20 cellular contexts compared by ENCODE assay signal in the genomic region with DNA sequence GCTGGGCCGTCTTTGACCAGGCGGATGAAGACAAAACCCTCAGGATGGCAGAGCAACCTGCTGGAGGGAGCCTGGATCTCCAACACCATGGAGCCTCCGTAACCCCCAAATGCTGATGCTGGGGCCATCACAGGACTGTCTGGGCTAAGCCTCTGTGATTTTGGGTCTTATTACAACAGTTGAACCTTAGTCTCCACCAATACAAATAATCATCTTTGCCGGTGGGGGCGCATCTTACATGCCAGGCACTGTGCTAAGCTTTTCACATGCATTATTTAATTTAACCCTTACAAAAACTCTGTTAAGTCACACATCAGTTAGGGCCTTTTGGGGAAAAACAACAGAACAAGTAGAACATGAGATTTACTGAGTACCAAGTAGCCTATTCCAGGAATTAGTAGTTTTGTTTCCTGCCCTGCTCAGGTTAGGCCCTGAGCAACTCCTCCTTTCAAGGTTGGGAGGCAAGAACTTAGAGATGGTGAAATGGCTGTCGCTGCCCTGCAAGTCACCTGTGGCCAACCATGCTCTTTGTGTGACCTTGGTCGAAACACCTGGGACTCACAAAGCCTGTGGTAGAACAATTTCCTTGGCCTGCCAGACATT. TPM values are rescaled to one million over a fixed set of nuclear protein-coding genes. Genes with fewer than 3 reads are reported as not detected.
DNase-seq lines count a peak whose midpoint lies in the region; ATAC-seq and TF ChIP-seq lines count a peak whose summit lies in the region.
"Had no signal": no experiment of that assay in that cellular context is flagged by ENCODE, and none has a peak within 500 bp of the region (broad histone marks: within the 10 kb centered on the region; RNA-seq: fewer than 3 reads in every experiment).

No MANE protein-coding gene starts in this region.

- no peaks in the 10 kb centered on the region for H3K9me3 Mint-ChIP-seq in activated naive CD8-positive, alpha-beta T cell treated with anti-CD3 and anti-CD28 coated beads, Interleukin-2, amount 10 ng/mL, durations not matched to agents 7 days and 5 days
- no peaks in the 10 kb centered on the region for H3K9me3 Mint-ChIP-seq in activated naive CD8-positive, alpha-beta T cell treated with anti-CD3 and anti-CD28 coated beads, Interleukin-2, amount 50 U/mL, for 24 hours
- no peaks in the 10 kb centered on the region for H3K9me3 Mint-ChIP-seq in activated CD8-positive, alpha-beta T cell treated with anti-CD3 and anti-CD28 coated beads for 36 hours
- H3K9me3 Mint-ChIP-seq in stimulated activated effector memory CD8-positive, alpha-beta T cell treated with anti-CD3 and anti-CD28 coated beads, Interleukin-12 subunit alpha, Interleukin-12 subunit beta, amount 100 ng/mL, for 72 hours = no peaks in the 10 kb centered on the region
- H3K9me3 Mint-ChIP-seq in CD4-positive, alpha-beta memory T cell = no peaks in the 10 kb centered on the region

- no peak overlapping the region for H3K4me3 ChIP-seq in CD4-positive, alpha-beta memory T cell (ENCODE audit: low read length in 2 of 2)
- H3K4me3 ChIP-seq: BLaER1 treated with 17β-estradiol and CSF1 and Interleukin-3, amounts not matched to agents 10 nM and 100 nM had no signal

- H3K36me3 Mint-ChIP-seq in activated naive CD8-positive, alpha-beta T cell treated with anti-CD3 and anti-CD28 coated beads, Interleukin-2, amount 10 ng/mL, durations not matched to agents 7 days and 5 days = no peaks in the 10 kb centered on the region
- H3K36me3 Mint-ChIP-seq in activated naive CD8-positive, alpha-beta T cell treated with anti-CD3 and anti-CD28 coated beads, Interleukin-2, amount 50 U/mL, for 24 hours (ENCODE audit: low read depth) = no peaks in the 10 kb centered on the region
- no peaks in the 10 kb centered on the region for H3K36me3 Mint-ChIP-seq in activated CD8-positive, alpha-beta T cell treated with anti-CD3 and anti-CD28 coated beads for 36 hours (ENCODE audit: low read depth)
- H3K36me3 Mint-ChIP-seq in stimulated activated effector memory CD8-positive, alpha-beta T cell treated with anti-CD3 and anti-CD28 coated beads, Interleukin-12 subunit alpha, Interleukin-12 subunit beta, amount 100 ng/mL, for 72 hours = no peaks in the 10 kb centered on the region
- no peaks in the 10 kb centered on the region for H3K36me3 Mint-ChIP-seq in CD4-positive, alpha-beta memory T cell

- H3K4me3 Mint-ChIP-seq in activated naive CD8-positive, alpha-beta T cell treated with anti-CD3 and anti-CD28 coated beads, Interleukin-2, amount 10 ng/mL, durations not matched to agents 7 days and 5 days = peak overlapping the region; percentile 47
- H3K4me3 Mint-ChIP-seq in activated naive CD8-positive, alpha-beta T cell treated with anti-CD3 and anti-CD28 coated beads, Interleukin-2, amount 50 U/mL, for 24 hours = no peak overlapping the region
- H3K4me3 Mint-ChIP-seq in activated CD8-positive, alpha-beta T cell treated with anti-CD3 and anti-CD28 coated beads for 36 hours = no peak overlapping the region
- no peak overlapping the region for H3K4me3 Mint-ChIP-seq in stimulated activated effector memory CD8-positive, alpha-beta T cell treated with anti-CD3 and anti-CD28 coated beads, Interleukin-12 subunit alpha, Interleukin-12 subunit beta, amount 100 ng/mL, for 72 hours
- H3K4me3 Mint-ChIP-seq in CD4-positive, alpha-beta memory T cell = no peak overlapping the region

- H3K4me1 Mint-ChIP-seq in activated naive CD8-positive, alpha-beta T cell treated with anti-CD3 and anti-CD28 coated beads, Interleukin-2, amount 10 ng/mL, durations not matched to agents 7 days and 5 days = peaks cover 41% of the 10 kb centered on the region
- peaks cover 31% of the 10 kb centered on the region for H3K4me1 Mint-ChIP-seq in activated naive CD8-positive, alpha-beta T cell treated with anti-CD3 and anti-CD28 coated beads, Interleukin-2, amount 50 U/mL, for 24 hours
- peaks cover 30% of the 10 kb centered on the region for H3K4me1 Mint-ChIP-seq in activated CD8-positive, alpha-beta T cell treated with anti-CD3 and anti-CD28 coated beads for 36 hours (ENCODE audit: low read depth)
- H3K4me1 Mint-ChIP-seq in stimulated activated effector memory CD8-positive, alpha-beta T cell treated with anti-CD3 and anti-CD28 coated beads, Interleukin-12 subunit alpha, Interleukin-12 subunit beta, amount 100 ng/mL, for 72 hours = peaks cover 36% of the 10 kb centered on the region
- peaks cover 9 to 21% (median 13%) of the 10 kb centered on the region in 4 donors for H3K4me1 Mint-ChIP-seq in CD4-positive, alpha-beta memory T cell

- ATAC-seq in activated CD4-positive, CD25-positive, alpha-beta regulatory T cell treated with anti-CD3 and anti-CD28 coated beads, Interleukin-2, amount 50 U/mL, for 24 hours = peak; percentile 35 to 51
- peak; percentile 85 for ATAC-seq in activated naive CD8-positive, alpha-beta T cell treated with anti-CD3 and anti-CD28 coated beads, Interleukin-2, amount 10 ng/mL, durations not matched to agents 7 days and 5 days (ENCODE audit: low read depth)
- ATAC-seq in activated naive CD8-positive, alpha-beta T cell treated with anti-CD3 and anti-CD28 coated beads, Interleukin-2, amount 50 U/mL, for 24 hours = no peak
- peak; percentile 52 for ATAC-seq in activated CD8-positive, alpha-beta T cell treated with anti-CD3 and anti-CD28 coated beads for 36 hours
- peak; percentile 57 for ATAC-seq in stimulated activated effector memory CD8-positive, alpha-beta T cell treated with anti-CD3 and anti-CD28 coated beads, Interleukin-12 subunit alpha, Interleukin-12 subunit beta, amount 100 ng/mL, for 72 hours
- ATAC-seq: Panc1 had no signal

- no peaks in the 10 kb centered on the region for H3K36me3 ChIP-seq in CD4-positive, alpha-beta memory T cell (ENCODE audit: insufficient read depth, low read length)
- H3K36me3 ChIP-seq: BLaER1 treated with 17β-estradiol and CSF1 and Interleukin-3, amounts not matched to agents 10 nM and 100 nM had no signal

- no peak overlapping the region for H3K27ac ChIP-seq in CD4-positive, alpha-beta memory T cell (ENCODE audit: low read depth, low read length)

- intact Hi-C loops in activated CD8-positive, alpha-beta T cell treated with anti-CD3 and anti-CD28 coated beads for 36 hours (cut with micrococcal nuclease) = no loop called here
- intact Hi-C loops in CD4-positive, alpha-beta memory T cell (cut with micrococcal nuclease) = no loop called here

- no peak for TF ChIP-seq CTCF in activated CD8-positive, alpha-beta T cell treated with anti-CD3 and anti-CD28 coated beads for 36 hours (IDR thresholded peaks at IDR 0.05)

- peaks cover 12% of the 10 kb centered on the region for H3K27me3 Mint-ChIP-seq in activated naive CD8-positive, alpha-beta T cell treated with anti-CD3 and anti-CD28 coated beads, Interleukin-2, amount 10 ng/mL, durations not matched to agents 7 days and 5 days
- no peaks in the 10 kb centered on the region for H3K27me3 Mint-ChIP-seq in activated naive CD8-positive, alpha-beta T cell treated with anti-CD3 and anti-CD28 coated beads, Interleukin-2, amount 50 U/mL, for 24 hours
- H3K27me3 Mint-ChIP-seq in activated CD8-positive, alpha-beta T cell treated with anti-CD3 and anti-CD28 coated beads for 36 hours = no peaks in the 10 kb centered on the region
- H3K27me3 Mint-ChIP-seq in CD4-positive, alpha-beta memory T cell = no peaks in the 10 kb centered on the region

- DNase-seq in activated CD4-positive, CD25-positive, alpha-beta regulatory T cell treated with anti-CD3 and anti-CD28 coated beads, Interleukin-2, amount 50 U/mL, for 72 hours = no peak
- DNase-seq in activated naive CD8-positive, alpha-beta T cell treated with anti-CD3 and anti-CD28 coated beads, Interleukin-2, amount 10 ng/mL, durations not matched to agents 7 days and 5 days = peak; percentile 48
- DNase-seq in activated naive CD8-positive, alpha-beta T cell treated with anti-CD3 and anti-CD28 coated beads, Interleukin-2, amount 50 U/mL, for 24 hours = no peak
- no peak for DNase-seq in activated CD8-positive, alpha-beta T cell treated with anti-CD3 and anti-CD28 coated beads for 36 hours
- no peak for DNase-seq in stimulated activated effector memory CD8-positive, alpha-beta T cell treated with anti-CD3 and anti-CD28 coated beads, Interleukin-12 subunit alpha, Interleukin-12 subunit beta, amount 100 ng/mL, for 72 hours (ENCODE audit: low spot score in 2 of 2)
- no peak for DNase-seq in CD4-positive, alpha-beta memory T cell
- DNase-seq: 8988T, GOT3, Karpas-422, NCI-H1694, NCI-H2081 treated with DMSO at 0.1 percent for 48 hours, NCI-H2171 treated with DMSO at 0.1 percent for 48 hours, NCI-H524 treated with DMSO at 0.1 percent for 48 hours, NCI-H82, SIG-M5 had no signal

- H3K27ac Mint-ChIP-seq in activated naive CD8-positive, alpha-beta T cell treated with anti-CD3 and anti-CD28 coated beads, Interleukin-2, amount 10 ng/mL, durations not matched to agents 7 days and 5 days = peak overlapping the region; percentile 82
- no peak overlapping the region for H3K27ac Mint-ChIP-seq in activated naive CD8-positive, alpha-beta T cell treated with anti-CD3 and anti-CD28 coated beads, Interleukin-2, amount 50 U/mL, for 24 hours
- H3K27ac Mint-ChIP-seq in activated CD8-positive, alpha-beta T cell treated with anti-CD3 and anti-CD28 coated beads for 36 hours = no peak overlapping the region
- no peak overlapping the region for H3K27ac Mint-ChIP-seq in stimulated activated effector memory CD8-positive, alpha-beta T cell treated with anti-CD3 and anti-CD28 coated beads, Interleukin-12 subunit alpha, Interleukin-12 subunit beta, amount 100 ng/mL, for 72 hours
- H3K27ac Mint-ChIP-seq in CD4-positive, alpha-beta memory T cell = no peak overlapping the region

- CTCF ChIA-PET in activated CD8-positive, alpha-beta T cell treated with anti-CD3 and anti-CD28 coated beads for 36 hours (lab: Charles Lee) = no interaction called here
- CTCF ChIA-PET in CD4-positive, alpha-beta memory T cell (lab: Charles Lee; ENCODE audit: partially characterized antibody) = no interaction called here

- H3K27me3 ChIP-seq in CD4-positive, alpha-beta memory T cell (ENCODE audit: insufficient read depth, low read length) = no peaks in the 10 kb centered on the region
- H3K27me3 ChIP-seq: BLaER1 treated with 17β-estradiol and CSF1 and Interleukin-3, amounts not matched to agents 10 nM and 100 nM had no signal

- H3K9me3 ChIP-seq in CD4-positive, alpha-beta memory T cell (ENCODE audit: control insufficient read depth in 1 of 2, low read length in 2 of 2) = no peaks in the 10 kb centered on the region

- peaks cover 8% of the 10 kb centered on the region for H3K4me1 ChIP-seq in CD4-positive, alpha-beta memory T cell (ENCODE audit: insufficient read depth, low read length)

- POLR2A ChIA-PET in activated naive CD8-positive, alpha-beta T cell treated with anti-CD3 and anti-CD28 coated beads, Interleukin-2, amount 10 ng/mL, durations not matched to agents 7 days and 5 days (lab: Charles Lee) = interaction anchor here (0.7 kb wide), 1 partner anchor 50 kb away, joined by 5 read pairs; no protein-coding TSS in a partner anchor
- POLR2A ChIA-PET in activated CD8-positive, alpha-beta T cell treated with anti-CD3 and anti-CD28 coated beads for 36 hours (lab: Charles Lee) = no interaction called here
- POLR2A ChIA-PET in CD4-positive, alpha-beta memory T cell (lab: Charles Lee; ENCODE audit: partially characterized antibody) = no interaction called here

RNA-seq across cellular contexts. Expression of gene ITGAM, which starts 8.9 kb away (rescaled TPM):
- 1 to 10 TPM; 8.3 to 8.9 TPM for total RNA-seq in activated naive CD8-positive, alpha-beta T cell treated with anti-CD3 and anti-CD28 coated beads, Interleukin-2, amount 10 ng/mL, durations not matched to agents 7 days and 5 days
- under 1 TPM; 0.88 to 0.96 TPM for total RNA-seq in activated CD8-positive, alpha-beta T cell treated with anti-CD3 and anti-CD28 coated beads for 36 hours
- 1 to 10 TPM; 1.4 to 2.2 TPM for total RNA-seq in CD4-positive, alpha-beta memory T cell
- 1 to 10 TPM; 2.0 to 2.1 TPM for polyA plus RNA-seq in CD4-positive, alpha-beta memory T cell
- total RNA-seq: Daoy, M059J had no signal

RNA-seq across cellular contexts. Expression of gene PYDC1, which starts 33.9 kb away (rescaled TPM):
- total RNA-seq in activated naive CD8-positive, alpha-beta T cell treated with anti-CD3 and anti-CD28 coated beads, Interleukin-2, amount 10 ng/mL, durations not matched to agents 7 days and 5 days = not detected
- total RNA-seq in activated CD8-positive, alpha-beta T cell treated with anti-CD3 and anti-CD28 coated beads for 36 hours = not detected
- total RNA-seq in CD4-positive, alpha-beta memory T cell = not detected
- polyA plus RNA-seq in CD4-positive, alpha-beta memory T cell = not detected
- total RNA-seq: Daoy, M059J had no signal

RNA-seq across cellular contexts. Expression of gene TRIM72, which starts 37.0 kb away (rescaled TPM):
- not detected for total RNA-seq in activated naive CD8-positive, alpha-beta T cell treated with anti-CD3 and anti-CD28 coated beads, Interleukin-2, amount 10 ng/mL, durations not matched to agents 7 days and 5 days
- total RNA-seq in activated CD8-positive, alpha-beta T cell treated with anti-CD3 and anti-CD28 coated beads for 36 hours = not detected
- total RNA-seq in CD4-positive, alpha-beta memory T cell = not detected
- not detected for polyA plus RNA-seq in CD4-positive, alpha-beta memory T cell
- total RNA-seq: Daoy, M059J had no signal

RNA-seq across cellular contexts. Expression of gene PYCARD, which starts 48.3 kb away (rescaled TPM):
- total RNA-seq in activated naive CD8-positive, alpha-beta T cell treated with anti-CD3 and anti-CD28 coated beads, Interleukin-2, amount 10 ng/mL, durations not matched to agents 7 days and 5 days = 10 to 100 TPM; 82.3 to 87.0 TPM
- total RNA-seq in activated CD8-positive, alpha-beta T cell treated with anti-CD3 and anti-CD28 coated beads for 36 hours = 1 to 10 TPM; 5.9 to 6.1 TPM
- 10 to 100 TPM; 25.9 to 26.6 TPM for total RNA-seq in CD4-positive, alpha-beta memory T cell
- 10 to 100 TPM; 52.4 to 60.6 TPM for polyA plus RNA-seq in CD4-positive, alpha-beta memory T cell
